In genomic region chr3:152268501-152269422, GRCh38 we compare ENCODE assay signal across 8 cellular contexts. TPM values are rescaled to one million over a fixed set of nuclear protein-coding genes. Genes with fewer than 3 reads are reported as not detected.
DNase-seq lines count a peak whose midpoint lies in the region; ATAC-seq and TF ChIP-seq lines count a peak whose summit lies in the region.

Gene MBNL1 (plus strand): TSS chr3:152268929. CDS start chr3:152300194, 31,265 bp downstream.

- DNase-seq in DMS 273 treated with DMSO at 0.1 percent for 48 hours (lab: John Stamatoyannopoulos, UW) (peak; percentile 70), epithelial cell of proximal tubule (ENCODE audit: low read depth) (no peak), mucosa of gallbladder (ENCODE audit: low spot score) (peak; percentile 89)
- DNase-seq in Jurkat, Clone E6-1 (ENCODE audit: low read depth, low spot score) = peak; percentile 94
- DNase-seq in activated T-cell treated with anti-CD3 and anti-CD28 coated beads, Interleukin-2, amount 50 U/mL, for 1 hour = peak; percentile 84
- peak; percentile 58 to 76 for DNase-seq in stimulated activated CD8-positive, alpha-beta memory T cell treated with anti-CD3 and anti-CD28 coated beads, Interleukin-4, amount 100 ng/mL, for 4 hours (ENCODE audit: low read depth in 2 of 2, low spot score in 1 of 2)

- peak within 1 kb of the TSS; percentile 87 for H3K4me3 ChIP-seq in Jurkat, Clone E6-1 (ENCODE audit: low read length)
- H3K4me3 ChIP-seq in epithelial cell of proximal tubule (ENCODE audit: low read depth, low read length) = peak within 1 kb of the TSS; percentile 87

- peak; percentile 68 for ATAC-seq in GM21529 (IDR thresholded peaks at IDR 0.05; ENCODE audit: unreplicated experiment)

- no peak for TF ChIP-seq CTCF in epithelial cell of proximal tubule (conservative IDR thresholded peaks at IDR 0.05; ENCODE audit: low read depth, low read length)

TF ChIP-seq in PFSK-1, 5 proteins besides CTCF, POLR2A, EP300 and RAD21:
- TF ChIP-seq TAF1 (IDR thresholded peaks at IDR 0.05; ENCODE audit: borderline replicate concordance, insufficient read depth, low read length) (no peak), FOXP2 (optimal IDR thresholded peaks at IDR 0.05; ENCODE audit: borderline replicate concordance, extremely low read depth, extremely low read length, insufficient read depth) (peak; percentile 43), SIN3A (IDR thresholded peaks at IDR 0.05; ENCODE audit: borderline replicate concordance, insufficient read depth, low read length) (no peak), POLR2AphosphoS5 (IDR thresholded peaks at IDR 0.05; ENCODE audit: low read depth, low read length) (peak; percentile 74; the same call in 1 of the 2 replicates), REST (IDR thresholded peaks at IDR 0.05; ENCODE audit: insufficient read depth in 1 of 2, low read depth in 2 of 2, low read length in 2 of 2) (no peak)

RNA-seq across cellular contexts. Expression of gene MBNL1, which starts in this region (rescaled TPM):
- 69.0 TPM for polyA plus RNA-seq in Jurkat, Clone E6-1 (2012; ENCODE audit: insufficient read depth, insufficient read length)
- 41.2 TPM for polyA plus RNA-seq in PFSK-1 (2012; ENCODE audit: insufficient read length, low read depth)
- total RNA-seq in epithelial cell of proximal tubule (75.3 and 84.5 TPM in 2 replicates), mucosa of gallbladder (223 TPM)
